In genomic region chr21:42905195-42905594, GRCh38 we compare ENCODE assay signal across 26 cellular contexts. TPM values are rescaled to one million over a fixed set of nuclear protein-coding genes. Genes with fewer than 3 reads are reported as not detected.
"Had no signal": no experiment of that assay in that cellular context is flagged by ENCODE, and none has a peak within 500 bp of the region (broad histone marks: within the 10 kb centered on the region; RNA-seq: fewer than 3 reads in every experiment).

No MANE protein-coding gene starts in this region.

- H3K27me3 Mint-ChIP-seq: memory B cell; stimulated activated memory B cell treated with anti-CD40 and anti-IgM and Interleukin-4, amounts not matched to agents 10 μg/mL and 1 μg/mL and 100 μg/mL, for 72 hours; type B pancreatic cell had no signal

- H3K27ac Mint-ChIP-seq: immature natural killer cell; memory B cell; natural killer cell; stimulated activated memory B cell treated with anti-CD40 and anti-IgM and Interleukin-4, amounts not matched to agents 10 μg/mL and 1 μg/mL and 100 μg/mL, for 72 hours; type B pancreatic cell had no signal

- DNase-seq: dorsolateral prefrontal cortex; effector CD4-positive, alpha-beta T cell; hypothalamus; immature natural killer cell; natural killer cell; occipital lobe; ovary; psoas muscle; right cardiac atrium; sigmoid colon; stimulated activated CD4-positive, alpha-beta T cell treated with anti-CD3 and anti-CD28 coated beads, Interleukin-2, amount 100 ng/mL, for 24 hours; stimulated activated CD4-positive, alpha-beta T cell treated with anti-CD3 and anti-CD28 coated beads, Interleukin-4, amount 100 ng/mL, for 24 hours; stimulated activated naive CD8-positive, alpha-beta T cell treated with anti-CD3 and anti-CD28 coated beads, Interleukin-15, Interleukin-2, amounts not matched to agents 100 U/mL and 50 U/mL, for 24 hours; substantia nigra; testis; tibial artery had no signal

- H3K4me3 ChIP-seq: dorsolateral prefrontal cortex, lung, ovary, psoas muscle, sigmoid colon, testis, tibial artery had no signal

- H3K4me1 Mint-ChIP-seq: memory B cell; stimulated activated memory B cell treated with anti-CD40 and anti-IgM and Interleukin-4, amounts not matched to agents 10 μg/mL and 1 μg/mL and 100 μg/mL, for 72 hours had no signal

- H3K4me3 Mint-ChIP-seq: immature natural killer cell; memory B cell; natural killer cell; stimulated activated memory B cell treated with anti-CD40 and anti-IgM and Interleukin-4, amounts not matched to agents 10 μg/mL and 1 μg/mL and 100 μg/mL, for 72 hours; type B pancreatic cell had no signal

- ATAC-seq: natural killer cell; right cardiac atrium; stimulated activated memory B cell treated with anti-CD40 and anti-IgM and Interleukin-4, amounts not matched to agents 10 μg/mL and 1 μg/mL and 100 μg/mL, for 72 hours; stimulated activated naive CD8-positive, alpha-beta T cell treated with anti-CD3 and anti-CD28 coated beads, Interleukin-15, Interleukin-2, amounts not matched to agents 100 U/mL and 50 U/mL, for 24 hours had no signal

- H3K9me3 Mint-ChIP-seq: immature natural killer cell, memory B cell, natural killer cell, type B pancreatic cell had no signal

RNA-seq across cellular contexts. Expression of gene ERVH48-1, which starts 20.2 kb away (rescaled TPM):
- total RNA-seq: dorsolateral prefrontal cortex, fibroblast of lung, frontal cortex, left lobe of liver, natural killer cell, occipital lobe, psoas muscle, renal cortical epithelial cell, right cardiac atrium, sigmoid colon, skeletal muscle tissue, urinary bladder had no signal
